Comparison of ENCODE assay signal across 27 cellular contexts in genomic region chr2:73187549-73187948, GRCh38. TPM values are rescaled to one million over a fixed set of nuclear protein-coding genes. Genes with fewer than 3 reads are reported as not detected.
"Had no signal": no experiment of that assay in that cellular context is flagged by ENCODE, and none has a peak within 500 bp of the region (broad histone marks: within the 10 kb centered on the region; RNA-seq: fewer than 3 reads in every experiment).

No MANE protein-coding gene starts in this region.

- H3K9me3 ChIP-seq: gastrocnemius medialis, pancreas, prostate gland, right lobe of liver, testis, upper lobe of right lung, vagina had no signal

- ATAC-seq: effector memory CD8-positive, alpha-beta T cell; gastrocnemius medialis; heart right ventricle; pancreas; right lobe of liver; stimulated activated memory B cell treated with anti-CD40 and anti-IgM and Interleukin-4, amounts not matched to agents 10 μg/mL and 1 μg/mL and 100 μg/mL, for 72 hours; upper lobe of right lung had no signal

- H3K4me3 ChIP-seq: esophagus muscularis mucosa, gastrocnemius medialis, heart right ventricle, pancreas, prostate gland, right lobe of liver, spleen, testis, tibial nerve, upper lobe of right lung, vagina had no signal

- H3K4me1 ChIP-seq: esophagus muscularis mucosa, gastrocnemius medialis, heart right ventricle, pancreas, prostate gland, right lobe of liver, spleen, testis, tibial nerve, upper lobe of right lung, vagina had no signal

- H3K27ac ChIP-seq: epithelial cell of prostate, esophagus muscularis mucosa, gastrocnemius medialis, heart right ventricle, pancreas, prostate gland, right lobe of liver, spleen, testis, tibial nerve, upper lobe of right lung, vagina had no signal

- H3K27me3 ChIP-seq: gastrocnemius medialis, pancreas, right lobe of liver, testis, upper lobe of right lung, vagina had no signal

- DNase-seq: effector memory CD8-positive, alpha-beta T cell; gastrocnemius medialis; heart right ventricle; hypothalamus; kidney glomerular epithelial cell; mesendoderm; naive B cell; occipital lobe; pancreas; right lobe of liver; spleen; stimulated activated CD4-positive, alpha-beta T cell treated with anti-CD3 and anti-CD28 coated beads, Interleukin-15, amount 100 ng/mL, for 24 hours; stimulated activated CD4-positive, alpha-beta T cell treated with anti-CD3 and anti-CD28 coated beads, Interleukin-1b, Interleukin-23, amount 100 ng/mL, for 48 hours; stimulated activated CD4-positive, alpha-beta T cell treated with anti-CD3 and anti-CD28 coated beads, Interleukin-4, amount 100 ng/mL, for 24 hours; testis; upper lobe of right lung had no signal

- H3K36me3 ChIP-seq: esophagus muscularis mucosa, gastrocnemius medialis, heart right ventricle, pancreas, prostate gland, right lobe of liver, spleen, tibial nerve, upper lobe of right lung, vagina had no signal

RNA-seq across cellular contexts. Expression of gene NOTO, which starts 14.8 kb away (rescaled TPM):
- total RNA-seq: esophagus muscularis mucosa, fibroblast of villous mesenchyme, gastrocnemius medialis, heart right ventricle, liver, lung microvascular endothelial cell, occipital lobe, pancreas, prostate gland, renal cortical epithelial cell, right lobe of liver, skeletal muscle tissue, spleen, tibial nerve, upper lobe of right lung, vagina had no signal
- polyA plus RNA-seq: heart right ventricle, liver, pancreas, spleen had no signal
